ENCODE assay signal across 7 cellular contexts in genomic region chr7:76934711-76935110, GRCh38.
A peak's percentile ranks its signal among the peaks of the same experiment; 100 is the strongest.
DNase-seq lines count a peak whose midpoint lies in the region; ATAC-seq and TF ChIP-seq lines count a peak whose summit lies in the region.
"Not testable (repeated sequence)": the region's sequence is repeated elsewhere in the genome, so short reads cannot be mapped to it uniquely, and the experiment has no call there.

No MANE protein-coding gene starts in this region.

- H3K4me3 Mint-ChIP-seq in glutamatergic neuron (ENCODE audit: unreplicated experiment): peak overlapping the region; percentile 72

- CTCF ChIA-PET in IMR-90 (lab: Yijun Ruan, JAX): not testable (repeated sequence)

- H3K56ac ChIP-seq in IMR-90 (ENCODE audit: extremely low read depth, insufficient read depth, low read length): not testable (repeated sequence)

- not testable (repeated sequence) for H3K14ac ChIP-seq in IMR-90 (replicated peaks; ENCODE audit: low read depth, low read length)

- H2AFZ ChIP-seq in IMR-90 (replicated peaks; ENCODE audit: low read length, poor library complexity): not testable (repeated sequence)

- H2AK5ac ChIP-seq in IMR-90 (ENCODE audit: low read depth, low read length): not testable (repeated sequence)

- ATAC-seq in IMR-90 (ENCODE audit: low read depth): not testable (repeated sequence)

- H3K27ac ChIP-seq in IMR-90 (ENCODE audit: insufficient read depth, low read length); SJCRH30: not testable (repeated sequence)

- H3K9me3 ChIP-seq in IMR-90 (ENCODE audit: control insufficient read depth, insufficient read depth, low read length); SJCRH30 (replicated peaks): not testable (repeated sequence)

- POLR2A ChIA-PET in IMR-90 (lab: Charles Lee; ENCODE audit: unreplicated experiment): not testable (repeated sequence)

- WGBS in IMR-90 (ENCODE audit: extremely low coverage in 2 of 2, insufficient read length in 1 of 2), 2 experiments: no CpG with 5 or more reads among the region's 3 CpGs

- H3K4me3 ChIP-seq in IMR-90 (ENCODE audit: insufficient read depth, low read depth, low read length); SJCRH30: not testable (repeated sequence)

- H3K36me3 Mint-ChIP-seq in glutamatergic neuron (ENCODE audit: unreplicated experiment): not testable (repeated sequence)

- DNase-seq in DMS 273 (lab: John Stamatoyannopoulos, UW; ENCODE audit: unreplicated experiment): peak; percentile 13
- not testable (repeated sequence) for DNase-seq in IMR-90
- peak; percentile 63 for DNase-seq in NCI-H69 (lab: John Stamatoyannopoulos, UW)
- peak; percentile 21 to 31 for DNase-seq in SJCRH30
- DNase-seq in glutamatergic neuron: peak; percentile 57
- DNase-seq in mucosa of gallbladder (ENCODE audit: low spot score): peak; percentile 12
- peak; percentile 10 for DNase-seq in retina

- intact Hi-C loops in IMR-90 (cut with micrococcal nuclease): not testable (repeated sequence)

- not testable (repeated sequence) for H2BK15ac ChIP-seq in IMR-90 (ENCODE audit: low read depth, low read length)

- TF ChIP-seq POLR2A in IMR-90 (IDR thresholded peaks at IDR 0.05; ENCODE audit: low read depth, low read length): not testable (repeated sequence)

- H3K18ac ChIP-seq in IMR-90 (ENCODE audit: low read depth, low read length): peak overlapping the region; percentile 59; the same call in 1 of the 2 replicates

- not testable (repeated sequence) for TF ChIP-seq RAD21 in IMR-90 (IDR thresholded peaks at IDR 0.05; ENCODE audit: low read length)

- not testable (repeated sequence) for H3K9ac ChIP-seq in IMR-90 (ENCODE audit: low read depth, low read length)

- not testable (repeated sequence) for H2BK5ac ChIP-seq in IMR-90 (ENCODE audit: low read depth, low read length, poor library complexity, severe bottlenecking)

- not testable (repeated sequence) for H3K27me3 Mint-ChIP-seq in glutamatergic neuron (ENCODE audit: unreplicated experiment)

- BruUV-seq in IMR-90 (replicated peaks; lab: Mats Ljungman, UMichigan): not testable (repeated sequence)

- H4K91ac ChIP-seq in IMR-90 (ENCODE audit: insufficient read depth, low read depth, low read length): peak overlapping the region; percentile 37; the same call in 1 of the 2 replicates

- in situ Hi-C loops in IMR-90 (cut with MboI; ENCODE audit: low sequenced_read_pairs): not testable (repeated sequence)

- H3K27ac Mint-ChIP-seq in glutamatergic neuron (ENCODE audit: unreplicated experiment): peak overlapping the region; percentile 98

- not testable (repeated sequence) for H4K8ac ChIP-seq in IMR-90 (ENCODE audit: low read depth in 2 of 2, low read length in 2 of 2)

- not testable (repeated sequence) for H3K9me1 ChIP-seq in IMR-90 (ENCODE audit: insufficient read depth, low read length)

- not testable (repeated sequence) for H3K4me1 ChIP-seq in IMR-90 (ENCODE audit: control insufficient read depth, insufficient read depth, low read length); SJCRH30

- dilution Hi-C loops in IMR-90 (cut with HindIII; ENCODE audit: low sequenced_read_pairs, unreplicated experiment): not testable (repeated sequence)

- not testable (repeated sequence) for H3K4me2 ChIP-seq in IMR-90 (ENCODE audit: low read depth, low read length)

- H4K5ac ChIP-seq in IMR-90 (ENCODE audit: low read depth, low read length): not testable (repeated sequence)

- H3K27me3 ChIP-seq in IMR-90 (ENCODE audit: control insufficient read depth, insufficient read depth, low read length); SJCRH30: not testable (repeated sequence)

- H2BK20ac ChIP-seq in IMR-90 (ENCODE audit: low read depth, low read length): not testable (repeated sequence)

- not testable (repeated sequence) for H3K79me1 ChIP-seq in IMR-90 (ENCODE audit: low read depth in 1 of 2, low read length in 2 of 2)

- not testable (repeated sequence) for TF ChIP-seq CTCF in IMR-90 (conservative IDR thresholded peaks at IDR 0.05; ENCODE audit: low read depth, low read length); glutamatergic neuron (IDR thresholded peaks at IDR 0.05; ENCODE audit: partially characterized antibody, unreplicated experiment)

- H3K4me1 Mint-ChIP-seq in glutamatergic neuron (ENCODE audit: low read depth, unreplicated experiment): peaks cover 20% of the 10 kb centered on the region

- not testable (repeated sequence) for H3K4ac ChIP-seq in IMR-90 (ENCODE audit: low read depth, low read length)

- H4K20me1 ChIP-seq in IMR-90 (ENCODE audit: insufficient read depth, low read length): not testable (repeated sequence)

- H3K36me3 ChIP-seq in IMR-90 (ENCODE audit: control insufficient read depth, insufficient read depth, low read length); SJCRH30: not testable (repeated sequence)

- not testable (repeated sequence) for H3K9me3 Mint-ChIP-seq in glutamatergic neuron (ENCODE audit: unreplicated experiment)

- H2AK9ac ChIP-seq in IMR-90 (replicated peaks; ENCODE audit: low read depth, low read length, poor library complexity): not testable (repeated sequence)

- H3K23ac ChIP-seq in IMR-90 (ENCODE audit: low read depth, low read length): not testable (repeated sequence)

- peak overlapping the region; percentile 40; the same call in 1 of the 2 replicates for H2BK120ac ChIP-seq in IMR-90 (ENCODE audit: low read depth, low read length)
